In the genomic region with DNA sequence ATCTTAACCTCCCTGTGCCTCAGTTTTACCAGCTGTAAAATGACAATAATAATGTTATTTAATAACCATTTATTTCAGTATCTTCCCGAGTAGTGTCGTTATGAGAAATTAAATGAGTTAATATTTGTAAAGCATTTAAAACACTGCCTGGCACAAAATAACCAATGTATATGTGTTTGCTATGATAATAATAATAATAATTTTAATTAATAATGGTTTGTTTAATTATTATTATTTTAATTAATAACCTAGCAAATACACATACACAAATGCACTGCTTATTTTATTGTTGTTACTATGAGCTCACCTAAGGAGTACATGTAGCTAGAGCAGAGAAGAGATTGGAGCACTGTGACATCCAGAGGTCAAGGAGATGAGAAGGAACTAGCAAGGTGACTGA, we compare ENCODE assay signal across 25 cellular contexts.
"Had no signal": no experiment of that assay in that cellular context is flagged by ENCODE, and none has a peak within 500 bp of the region (broad histone marks: within the 10 kb centered on the region; RNA-seq: fewer than 3 reads in every experiment).

No MANE protein-coding gene starts in this region.

- H3K4me1 Mint-ChIP-seq: stimulated activated effector memory CD8-positive, alpha-beta T cell treated with anti-CD3 and anti-CD28 coated beads, Interleukin-12 subunit alpha, Interleukin-12 subunit beta, amount 100 ng/mL, for 72 hours; stimulated activated naive CD8-positive, alpha-beta T cell treated with anti-CD3 and anti-CD28 coated beads, Interleukin-15, amount 100 ng/mL, for 72 hours had no signal

- H3K36me3 Mint-ChIP-seq: stimulated activated effector memory CD8-positive, alpha-beta T cell treated with anti-CD3 and anti-CD28 coated beads, Interleukin-12 subunit alpha, Interleukin-12 subunit beta, amount 100 ng/mL, for 72 hours; stimulated activated memory B cell treated with anti-CD40 and anti-IgM and Interleukin-4, amounts not matched to agents 10 μg/mL and 1 μg/mL and 100 μg/mL, for 72 hours; stimulated activated naive B cell treated with anti-CD40 and anti-IgM and Interleukin-4, amounts not matched to agents 10 μg/mL and 1 μg/mL and 100 μg/mL, for 72 hours; type B pancreatic cell had no signal

- H3K4me3 Mint-ChIP-seq: stimulated activated effector memory CD8-positive, alpha-beta T cell treated with anti-CD3 and anti-CD28 coated beads, Interleukin-12 subunit alpha, Interleukin-12 subunit beta, amount 100 ng/mL, for 72 hours; stimulated activated memory B cell treated with anti-CD40 and anti-IgM and Interleukin-4, amounts not matched to agents 10 μg/mL and 1 μg/mL and 100 μg/mL, for 72 hours; stimulated activated naive B cell treated with anti-CD40 and anti-IgM and Interleukin-4, amounts not matched to agents 10 μg/mL and 1 μg/mL and 100 μg/mL, for 72 hours; stimulated activated naive CD8-positive, alpha-beta T cell treated with anti-CD3 and anti-CD28 coated beads, Interleukin-15, amount 100 ng/mL, for 72 hours; stimulated activated naive CD8-positive, alpha-beta T cell treated with anti-CD3 and anti-CD28 coated beads, Interleukin-15, Interleukin-2, amounts not matched to agents 100 ng/mL and 50 ng/mL, for 24 hours; type B pancreatic cell had no signal

- DNase-seq: stimulated activated CD4-positive, alpha-beta T cell treated with anti-CD3 and anti-CD28 coated beads, Interleukin-2, amount 100 ng/mL, for 48 hours; stimulated activated CD4-positive, alpha-beta T cell treated with anti-CD3 and anti-CD28 coated beads, Interleukin-4, amount 100 ng/mL, for 1 hour; stimulated activated CD4-positive, alpha-beta T cell treated with anti-CD3 and anti-CD28 coated beads, Interleukin-4, amount 100 ng/mL, for 24 hours; stimulated activated CD4-positive, alpha-beta T cell treated with anti-CD3 and anti-CD28 coated beads, Interleukin-4, amount 100 ng/mL, for 4 hours; stimulated activated CD8-positive, alpha-beta memory T cell treated with anti-CD3 and anti-CD28 coated beads, Interleukin-4, amount 100 ng/mL, for 48 hours; stimulated activated naive B cell treated with anti-CD40 and anti-IgM and Interleukin-4, amounts not matched to agents 10 μg/mL and 1 μg/mL and 100 μg/mL, for 72 hours; stimulated activated naive CD4-positive, alpha-beta T cell; stimulated activated naive CD4-positive, alpha-beta T cell treated with Interleukin-2 at 50 U/mL for 16 hours; stimulated activated naive CD8-positive, alpha-beta T cell treated with anti-CD3 and anti-CD28 coated beads, Interleukin-15, amount 100 ng/mL, for 72 hours; stimulated activated naive CD8-positive, alpha-beta T cell treated with anti-CD3 and anti-CD28 coated beads, Interleukin-15, Interleukin-2, amounts not matched to agents 100 U/mL and 50 U/mL, for 24 hours; stomach; substantia nigra; testis; thyroid gland; tibial artery; transverse colon; trophoblast cell; upper lobe of left lung; upper lobe of right lung; uterus had no signal

- FAIRE-seq: urothelium cell line had no signal

- H3K9me3 Mint-ChIP-seq: stimulated activated effector memory CD8-positive, alpha-beta T cell treated with anti-CD3 and anti-CD28 coated beads, Interleukin-12 subunit alpha, Interleukin-12 subunit beta, amount 100 ng/mL, for 72 hours; stimulated activated naive CD8-positive, alpha-beta T cell treated with anti-CD3 and anti-CD28 coated beads, Interleukin-15, amount 100 ng/mL, for 72 hours had no signal

- ATAC-seq: stimulated activated effector memory CD8-positive, alpha-beta T cell treated with anti-CD3 and anti-CD28 coated beads, Interleukin-12 subunit alpha, Interleukin-12 subunit beta, amount 100 ng/mL, for 72 hours; stimulated activated memory B cell treated with anti-CD40 and anti-IgM and Interleukin-4, amounts not matched to agents 10 μg/mL and 1 μg/mL and 100 μg/mL, for 72 hours; stimulated activated naive B cell treated with anti-CD40 and anti-IgM and Interleukin-4, amounts not matched to agents 10 μg/mL and 1 μg/mL and 100 μg/mL, for 72 hours; stimulated activated naive CD8-positive, alpha-beta T cell treated with anti-CD3 and anti-CD28 coated beads, Interleukin-15, amount 100 ng/mL, for 72 hours; stimulated activated naive CD8-positive, alpha-beta T cell treated with anti-CD3 and anti-CD28 coated beads, Interleukin-15, Interleukin-2, amounts not matched to agents 100 U/mL and 50 U/mL, for 24 hours; upper lobe of right lung had no signal

- H3K27me3 Mint-ChIP-seq: type B pancreatic cell had no signal

- H3K27ac Mint-ChIP-seq: stimulated activated effector memory CD8-positive, alpha-beta T cell treated with anti-CD3 and anti-CD28 coated beads, Interleukin-12 subunit alpha, Interleukin-12 subunit beta, amount 100 ng/mL, for 72 hours; stimulated activated memory B cell treated with anti-CD40 and anti-IgM and Interleukin-4, amounts not matched to agents 10 μg/mL and 1 μg/mL and 100 μg/mL, for 72 hours; stimulated activated naive B cell treated with anti-CD40 and anti-IgM and Interleukin-4, amounts not matched to agents 10 μg/mL and 1 μg/mL and 100 μg/mL, for 72 hours; stimulated activated naive CD8-positive, alpha-beta T cell treated with anti-CD3 and anti-CD28 coated beads, Interleukin-15, Interleukin-2, amounts not matched to agents 100 ng/mL and 50 ng/mL, for 24 hours; type B pancreatic cell had no signal
